ENCODE assay signal across 2 cellular contexts in the genomic region with DNA sequence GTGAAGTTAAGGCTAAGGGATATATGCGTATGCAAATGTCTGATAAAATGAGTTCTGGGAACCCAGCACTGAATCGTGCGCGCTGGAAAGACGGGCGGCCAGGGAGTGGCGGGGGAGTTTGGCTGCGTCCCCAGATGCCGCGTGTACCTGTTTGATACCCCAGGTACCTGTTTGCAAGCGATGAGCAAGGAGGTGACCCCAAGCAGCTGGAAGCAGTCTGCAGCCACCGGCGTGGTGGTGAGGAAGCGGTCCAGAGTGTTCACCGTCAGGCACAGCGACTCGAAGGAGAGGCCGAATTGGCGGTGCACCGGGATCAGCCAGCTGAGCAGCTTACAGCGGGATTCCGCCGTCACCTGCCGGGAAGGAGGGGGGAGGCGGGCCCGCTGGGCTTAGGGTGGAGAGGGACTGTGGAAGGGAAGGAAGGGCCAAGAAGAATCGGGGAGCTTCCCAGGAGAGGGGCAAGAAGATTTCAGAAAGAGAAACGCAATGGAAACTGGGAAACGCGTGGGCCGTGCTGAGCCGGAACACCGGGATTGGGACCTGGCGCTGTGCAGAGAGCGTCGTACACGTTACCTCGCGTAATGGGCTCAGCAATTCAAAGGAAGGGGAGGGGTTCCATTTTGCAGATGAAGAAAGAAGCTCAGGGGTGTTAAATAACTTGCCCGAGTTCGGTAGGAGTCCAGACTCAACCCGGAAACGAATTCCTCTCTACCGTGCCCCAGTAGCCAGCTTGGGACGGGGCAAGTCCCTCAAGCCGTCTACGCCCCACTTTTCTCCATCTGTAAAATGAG.
TF ChIP-seq lines count a peak whose summit lies in the region.

No MANE protein-coding gene starts in this region.

TF ChIP-seq in HEK293T, 16 proteins besides CTCF, POLR2A, EP300 and RAD21:
- TF ChIP-seq, protein P1, sequence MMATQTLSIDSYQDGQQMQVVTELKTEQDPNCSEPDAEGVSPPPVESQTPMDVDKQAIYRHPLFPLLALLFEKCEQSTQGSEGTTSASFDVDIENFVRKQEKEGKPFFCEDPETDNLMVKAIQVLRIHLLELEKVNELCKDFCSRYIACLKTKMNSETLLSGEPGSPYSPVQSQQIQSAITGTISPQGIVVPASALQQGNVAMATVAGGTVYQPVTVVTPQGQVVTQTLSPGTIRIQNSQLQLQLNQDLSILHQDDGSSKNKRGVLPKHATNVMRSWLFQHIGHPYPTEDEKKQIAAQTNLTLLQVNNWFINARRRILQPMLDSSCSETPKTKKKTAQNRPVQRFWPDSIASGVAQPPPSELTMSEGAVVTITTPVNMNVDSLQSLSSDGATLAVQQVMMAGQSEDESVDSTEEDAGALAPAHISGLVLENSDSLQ (IDR thresholded peaks at IDR 0.05): no peak
- TF ChIP-seq CTBP1 (IDR thresholded peaks at IDR 0.05; ENCODE audit: borderline replicate concordance): no peak
- TF ChIP-seq ELF4 (IDR thresholded peaks at IDR 0.05): no peak
- 0 out of 2 replicates have a peak, but pooled peaks have one; percentile 6 for TF ChIP-seq L3MBTL2 (conservative IDR thresholded peaks at IDR 0.05)

TF ChIP-seq in H1, 55 proteins besides CTCF, POLR2A, EP300 and RAD21:
- TF ChIP-seq NANOG (IDR thresholded peaks at IDR 0.05; ENCODE audit: insufficient read depth, low read depth, low read length, poor library complexity, severe bottlenecking) (no peak), RNF2 (IDR thresholded peaks at IDR 0.05; ENCODE audit: borderline replicate concordance, low read depth, low read length, missing control alignments, poor library complexity, severe bottlenecking) (no peak), SRF (IDR thresholded peaks at IDR 0.05; ENCODE audit: low read depth, low read length) (no peak), MAFK (IDR thresholded peaks at IDR 0.05; ENCODE audit: low read depth, low read length) (no peak), KDM4A (IDR thresholded peaks at IDR 0.05; ENCODE audit: low read depth, low read length, severe bottlenecking) (no peak), BCL11A (IDR thresholded peaks at IDR 0.05; ENCODE audit: low read depth in 2 of 2, low read length in 2 of 2) (no peak), HDAC2 (IDR thresholded peaks at IDR 0.05; ENCODE audit: borderline replicate concordance in 1 of 2, low read depth in 2 of 2, low read length in 2 of 2) (no peak), EZH2 (IDR thresholded peaks at IDR 0.05; ENCODE audit: low read depth, low read length, severe bottlenecking) (peak; percentile 85), KDM5A (IDR thresholded peaks at IDR 0.05; ENCODE audit: low read length) (no peak), TAF1 (IDR thresholded peaks at IDR 0.05; ENCODE audit: low read depth, low read length) (no peak), CREB1 (IDR thresholded peaks at IDR 0.05) (0 out of 2 replicates have a peak, but pooled peaks have one; percentile 5), SIRT6 (IDR thresholded peaks at IDR 0.05; ENCODE audit: low read length) (no peak), SIN3A (conservative IDR thresholded peaks at IDR 0.05 in 1 of 2, IDR thresholded peaks at IDR 0.05 in 1 of 2; ENCODE audit: low read depth in 1 of 2, low read length in 2 of 2) (peak in 1 of 2 experiments; percentile 15; a peak in 1 of 4 replicates), SUZ12 (IDR thresholded peaks at IDR 0.05; ENCODE audit: low read length) (peak; percentile 78), CBX8 (IDR thresholded peaks at IDR 0.05; ENCODE audit: borderline replicate concordance, low read depth, low read length) (0 out of 2 replicates have a peak, but pooled peaks have one; percentile 92), SP1 (IDR thresholded peaks at IDR 0.05; ENCODE audit: low read depth, low read length) (no peak), YY1 (IDR thresholded peaks at IDR 0.05; ENCODE audit: low read depth, low read length) (no peak), CBX5 (IDR thresholded peaks at IDR 0.05; ENCODE audit: low read depth, low read length) (no peak), NRF1 (IDR thresholded peaks at IDR 0.05; ENCODE audit: low read depth, low read length) (no peak), BRCA1 (IDR thresholded peaks at IDR 0.05; ENCODE audit: low read depth, low read length) (no peak), BACH1 (IDR thresholded peaks at IDR 0.05; ENCODE audit: low read length) (no peak), ZNF274 (IDR thresholded peaks at IDR 0.05; ENCODE audit: borderline replicate concordance, extremely low read depth, low read length) (no peak)
- TF ChIP-seq, protein P2, sequence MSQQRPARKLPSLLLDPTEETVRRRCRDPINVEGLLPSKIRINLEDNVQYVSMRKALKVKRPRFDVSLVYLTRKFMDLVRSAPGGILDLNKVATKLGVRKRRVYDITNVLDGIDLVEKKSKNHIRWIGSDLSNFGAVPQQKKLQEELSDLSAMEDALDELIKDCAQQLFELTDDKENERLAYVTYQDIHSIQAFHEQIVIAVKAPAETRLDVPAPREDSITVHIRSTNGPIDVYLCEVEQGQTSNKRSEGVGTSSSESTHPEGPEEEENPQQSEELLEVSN (IDR thresholded peaks at IDR 0.05): no peak
- TF ChIP-seq, protein P3, sequence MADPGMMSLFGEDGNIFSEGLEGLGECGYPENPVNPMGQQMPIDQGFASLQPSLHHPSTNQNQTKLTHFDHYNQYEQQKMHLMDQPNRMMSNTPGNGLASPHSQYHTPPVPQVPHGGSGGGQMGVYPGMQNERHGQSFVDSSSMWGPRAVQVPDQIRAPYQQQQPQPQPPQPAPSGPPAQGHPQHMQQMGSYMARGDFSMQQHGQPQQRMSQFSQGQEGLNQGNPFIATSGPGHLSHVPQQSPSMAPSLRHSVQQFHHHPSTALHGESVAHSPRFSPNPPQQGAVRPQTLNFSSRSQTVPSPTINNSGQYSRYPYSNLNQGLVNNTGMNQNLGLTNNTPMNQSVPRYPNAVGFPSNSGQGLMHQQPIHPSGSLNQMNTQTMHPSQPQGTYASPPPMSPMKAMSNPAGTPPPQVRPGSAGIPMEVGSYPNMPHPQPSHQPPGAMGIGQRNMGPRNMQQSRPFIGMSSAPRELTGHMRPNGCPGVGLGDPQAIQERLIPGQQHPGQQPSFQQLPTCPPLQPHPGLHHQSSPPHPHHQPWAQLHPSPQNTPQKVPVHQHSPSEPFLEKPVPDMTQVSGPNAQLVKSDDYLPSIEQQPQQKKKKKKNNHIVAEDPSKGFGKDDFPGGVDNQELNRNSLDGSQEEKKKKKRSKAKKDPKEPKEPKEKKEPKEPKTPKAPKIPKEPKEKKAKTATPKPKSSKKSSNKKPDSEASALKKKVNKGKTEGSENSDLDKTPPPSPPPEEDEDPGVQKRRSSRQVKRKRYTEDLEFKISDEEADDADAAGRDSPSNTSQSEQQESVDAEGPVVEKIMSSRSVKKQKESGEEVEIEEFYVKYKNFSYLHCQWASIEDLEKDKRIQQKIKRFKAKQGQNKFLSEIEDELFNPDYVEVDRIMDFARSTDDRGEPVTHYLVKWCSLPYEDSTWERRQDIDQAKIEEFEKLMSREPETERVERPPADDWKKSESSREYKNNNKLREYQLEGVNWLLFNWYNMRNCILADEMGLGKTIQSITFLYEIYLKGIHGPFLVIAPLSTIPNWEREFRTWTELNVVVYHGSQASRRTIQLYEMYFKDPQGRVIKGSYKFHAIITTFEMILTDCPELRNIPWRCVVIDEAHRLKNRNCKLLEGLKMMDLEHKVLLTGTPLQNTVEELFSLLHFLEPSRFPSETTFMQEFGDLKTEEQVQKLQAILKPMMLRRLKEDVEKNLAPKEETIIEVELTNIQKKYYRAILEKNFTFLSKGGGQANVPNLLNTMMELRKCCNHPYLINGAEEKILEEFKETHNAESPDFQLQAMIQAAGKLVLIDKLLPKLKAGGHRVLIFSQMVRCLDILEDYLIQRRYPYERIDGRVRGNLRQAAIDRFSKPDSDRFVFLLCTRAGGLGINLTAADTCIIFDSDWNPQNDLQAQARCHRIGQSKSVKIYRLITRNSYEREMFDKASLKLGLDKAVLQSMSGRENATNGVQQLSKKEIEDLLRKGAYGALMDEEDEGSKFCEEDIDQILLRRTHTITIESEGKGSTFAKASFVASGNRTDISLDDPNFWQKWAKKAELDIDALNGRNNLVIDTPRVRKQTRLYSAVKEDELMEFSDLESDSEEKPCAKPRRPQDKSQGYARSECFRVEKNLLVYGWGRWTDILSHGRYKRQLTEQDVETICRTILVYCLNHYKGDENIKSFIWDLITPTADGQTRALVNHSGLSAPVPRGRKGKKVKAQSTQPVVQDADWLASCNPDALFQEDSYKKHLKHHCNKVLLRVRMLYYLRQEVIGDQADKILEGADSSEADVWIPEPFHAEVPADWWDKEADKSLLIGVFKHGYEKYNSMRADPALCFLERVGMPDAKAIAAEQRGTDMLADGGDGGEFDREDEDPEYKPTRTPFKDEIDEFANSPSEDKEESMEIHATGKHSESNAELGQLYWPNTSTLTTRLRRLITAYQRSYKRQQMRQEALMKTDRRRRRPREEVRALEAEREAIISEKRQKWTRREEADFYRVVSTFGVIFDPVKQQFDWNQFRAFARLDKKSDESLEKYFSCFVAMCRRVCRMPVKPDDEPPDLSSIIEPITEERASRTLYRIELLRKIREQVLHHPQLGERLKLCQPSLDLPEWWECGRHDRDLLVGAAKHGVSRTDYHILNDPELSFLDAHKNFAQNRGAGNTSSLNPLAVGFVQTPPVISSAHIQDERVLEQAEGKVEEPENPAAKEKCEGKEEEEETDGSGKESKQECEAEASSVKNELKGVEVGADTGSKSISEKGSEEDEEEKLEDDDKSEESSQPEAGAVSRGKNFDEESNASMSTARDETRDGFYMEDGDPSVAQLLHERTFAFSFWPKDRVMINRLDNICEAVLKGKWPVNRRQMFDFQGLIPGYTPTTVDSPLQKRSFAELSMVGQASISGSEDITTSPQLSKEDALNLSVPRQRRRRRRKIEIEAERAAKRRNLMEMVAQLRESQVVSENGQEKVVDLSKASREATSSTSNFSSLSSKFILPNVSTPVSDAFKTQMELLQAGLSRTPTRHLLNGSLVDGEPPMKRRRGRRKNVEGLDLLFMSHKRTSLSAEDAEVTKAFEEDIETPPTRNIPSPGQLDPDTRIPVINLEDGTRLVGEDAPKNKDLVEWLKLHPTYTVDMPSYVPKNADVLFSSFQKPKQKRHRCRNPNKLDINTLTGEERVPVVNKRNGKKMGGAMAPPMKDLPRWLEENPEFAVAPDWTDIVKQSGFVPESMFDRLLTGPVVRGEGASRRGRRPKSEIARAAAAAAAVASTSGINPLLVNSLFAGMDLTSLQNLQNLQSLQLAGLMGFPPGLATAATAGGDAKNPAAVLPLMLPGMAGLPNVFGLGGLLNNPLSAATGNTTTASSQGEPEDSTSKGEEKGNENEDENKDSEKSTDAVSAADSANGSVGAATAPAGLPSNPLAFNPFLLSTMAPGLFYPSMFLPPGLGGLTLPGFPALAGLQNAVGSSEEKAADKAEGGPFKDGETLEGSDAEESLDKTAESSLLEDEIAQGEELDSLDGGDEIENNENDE (IDR thresholded peaks at IDR 0.05; ENCODE audit: insufficient replicate concordance, low read length): no peak
- TF ChIP-seq, protein P4, sequence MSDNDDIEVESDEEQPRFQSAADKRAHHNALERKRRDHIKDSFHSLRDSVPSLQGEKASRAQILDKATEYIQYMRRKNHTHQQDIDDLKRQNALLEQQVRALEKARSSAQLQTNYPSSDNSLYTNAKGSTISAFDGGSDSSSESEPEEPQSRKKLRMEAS (IDR thresholded peaks at IDR 0.05): 0 out of 2 replicates have a peak, but pooled peaks have one; percentile 45
- TF ChIP-seq, protein P5, sequence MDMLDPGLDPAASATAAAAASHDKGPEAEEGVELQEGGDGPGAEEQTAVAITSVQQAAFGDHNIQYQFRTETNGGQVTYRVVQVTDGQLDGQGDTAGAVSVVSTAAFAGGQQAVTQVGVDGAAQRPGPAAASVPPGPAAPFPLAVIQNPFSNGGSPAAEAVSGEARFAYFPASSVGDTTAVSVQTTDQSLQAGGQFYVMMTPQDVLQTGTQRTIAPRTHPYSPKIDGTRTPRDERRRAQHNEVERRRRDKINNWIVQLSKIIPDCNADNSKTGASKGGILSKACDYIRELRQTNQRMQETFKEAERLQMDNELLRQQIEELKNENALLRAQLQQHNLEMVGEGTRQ (IDR thresholded peaks at IDR 0.05; ENCODE audit: low read length): no peak
